ENCODE assay signal across 30 cellular contexts in the genomic region with DNA sequence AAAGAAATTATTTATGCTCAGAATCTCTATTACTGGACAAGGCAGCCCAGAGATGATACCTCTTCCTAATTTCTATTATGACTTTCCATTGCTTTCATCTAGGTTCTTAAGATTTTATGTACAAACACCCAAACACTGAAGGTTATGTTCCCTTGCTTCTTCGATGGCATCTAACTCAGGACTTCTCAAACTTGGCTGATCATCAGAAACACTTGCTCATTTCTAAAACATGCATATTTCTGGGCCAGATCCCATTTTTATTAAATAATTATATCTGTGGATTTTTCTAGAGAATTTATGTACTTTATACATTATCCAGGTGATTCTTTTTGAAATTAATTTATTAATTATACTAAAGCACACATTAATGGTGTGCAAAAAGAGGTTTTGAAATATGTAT.
"Had no signal": no experiment of that assay in that cellular context is flagged by ENCODE, and none has a peak within 500 bp of the region (broad histone marks: within the 10 kb centered on the region; RNA-seq: fewer than 3 reads in every experiment).

No MANE protein-coding gene starts in this region.

- H3K4me3 Mint-ChIP-seq: activated CD8-positive, alpha-beta memory T cell treated with anti-CD3 and anti-CD28 coated beads, Interleukin-2, amount 10 ng/mL, durations not matched to agents 7 days and 5 days; activated CD8-positive, alpha-beta T cell treated with anti-CD3 and anti-CD28 coated beads for 36 hours; activated naive CD4-positive, alpha-beta T cell treated with anti-CD3 and anti-CD28 coated beads for 36 hours; activated naive CD4-positive, alpha-beta T cell treated with anti-CD3 and anti-CD28 coated beads, Interleukin-2, amount 50 U/mL, for 24 hours; activated naive CD8-positive, alpha-beta T cell treated with anti-CD3 and anti-CD28 coated beads for 36 hours; activated naive CD8-positive, alpha-beta T cell treated with anti-CD3 and anti-CD28 coated beads, Interleukin-2, amount 50 U/mL, for 24 hours; activated T-helper 1 cell treated with anti-CD3 and anti-CD28 coated beads, Interleukin-12 subunit alpha, Interleukin-12 subunit beta, Interleukin-2, Interleukin-4 antibody, amounts not matched to agents 30 ng/mL and 10 ng/mL and 1 ng/mL, durations not matched to agents 14 hours and 24 hours and 36 hours; WTC11 had no signal

- H3K9me3 ChIP-seq: adrenal gland, body of pancreas, colonic mucosa, gastrocnemius medialis had no signal

- ATAC-seq: activated CD8-positive, alpha-beta memory T cell treated with anti-CD3 and anti-CD28 coated beads, Interleukin-2, amount 10 ng/mL, durations not matched to agents 7 days and 5 days; activated CD8-positive, alpha-beta T cell treated with anti-CD3 and anti-CD28 coated beads for 36 hours; activated naive CD8-positive, alpha-beta T cell treated with anti-CD3 and anti-CD28 coated beads, Interleukin-2, amount 50 U/mL, for 24 hours; body of pancreas; esophagus mucosa; foreskin keratinocyte; gastrocnemius medialis; heart left ventricle; WTC11 had no signal

- H3K4me3 ChIP-seq: adrenal gland, body of pancreas, colonic mucosa, gastrocnemius medialis, heart left ventricle had no signal

- H3K9me3 Mint-ChIP-seq: activated CD8-positive, alpha-beta T cell treated with anti-CD3 and anti-CD28 coated beads for 36 hours; activated naive CD4-positive, alpha-beta T cell treated with anti-CD3 and anti-CD28 coated beads for 36 hours; activated naive CD8-positive, alpha-beta T cell treated with anti-CD3 and anti-CD28 coated beads for 36 hours; activated naive CD8-positive, alpha-beta T cell treated with anti-CD3 and anti-CD28 coated beads, Interleukin-2, amount 50 U/mL, for 24 hours; activated T-helper 1 cell treated with anti-CD3 and anti-CD28 coated beads, Interleukin-12 subunit alpha, Interleukin-12 subunit beta, Interleukin-2, Interleukin-4 antibody, amounts not matched to agents 30 ng/mL and 10 ng/mL and 1 ng/mL, durations not matched to agents 14 hours and 24 hours and 36 hours; activated T-helper 2 cell treated with anti-CD3 and anti-CD28 coated beads, Interferon-gamma antibody, Interleukin-2, Interleukin-4, amounts not matched to agents 10 μg/mL and 5 μg/mL and 100 μg/mL, durations not matched to agents 14 hours and 24 hours and 36 hours; WTC11 had no signal

- H3K27me3 Mint-ChIP-seq: activated CD8-positive, alpha-beta T cell treated with anti-CD3 and anti-CD28 coated beads for 36 hours; activated naive CD8-positive, alpha-beta T cell treated with anti-CD3 and anti-CD28 coated beads, Interleukin-2, amount 50 U/mL, for 24 hours had no signal

- H3K27me3 ChIP-seq: adrenal gland, body of pancreas, colonic mucosa, foreskin keratinocyte, gastrocnemius medialis, heart left ventricle had no signal

- H3K36me3 Mint-ChIP-seq: activated naive CD4-positive, alpha-beta T cell treated with anti-CD3 and anti-CD28 coated beads, Interleukin-2, amount 50 U/mL, for 24 hours; activated naive CD8-positive, alpha-beta T cell treated with anti-CD3 and anti-CD28 coated beads for 36 hours; WTC11 had no signal

- H3K4me1 ChIP-seq: adrenal gland, body of pancreas, colonic mucosa, foreskin keratinocyte, gastrocnemius medialis had no signal

- H3K27ac ChIP-seq: adrenal gland, body of pancreas, colonic mucosa, foreskin keratinocyte, VCaP had no signal

- H3K4me1 Mint-ChIP-seq: activated naive CD8-positive, alpha-beta T cell treated with anti-CD3 and anti-CD28 coated beads for 36 hours; activated naive CD8-positive, alpha-beta T cell treated with anti-CD3 and anti-CD28 coated beads, Interleukin-2, amount 50 U/mL, for 24 hours had no signal

- DNase-seq: activated CD4-positive, alpha-beta T cell treated with anti-CD3 and anti-CD28 coated beads for 48 hours; activated CD4-positive, alpha-beta T cell treated with anti-CD3 and anti-CD28 coated beads, Interleukin-2, amount 50 U/mL, for 1 hour; activated CD4-positive, alpha-beta T cell treated with anti-CD3 and anti-CD28 coated beads, Interleukin-2, amount 50 U/mL, for 48 hours; activated CD8-positive, alpha-beta memory T cell treated with anti-CD3 and anti-CD28 coated beads, Interleukin-2, amount 10 ng/mL, durations not matched to agents 7 days and 5 days; activated CD8-positive, alpha-beta memory T cell treated with anti-CD3 and anti-CD28 coated beads, Interleukin-2, amount 50 U/mL, for 4 hours; activated CD8-positive, alpha-beta T cell treated with anti-CD3 and anti-CD28 coated beads for 36 hours; activated effector memory CD4-positive, alpha-beta T cell treated with anti-CD3 and anti-CD28 coated beads, Interleukin-2, amount 50 U/mL, for 16 hours; activated naive CD4-positive, alpha-beta T cell treated with anti-CD3 and anti-CD28 coated beads for 36 hours; activated naive CD8-positive, alpha-beta T cell treated with anti-CD3 and anti-CD28 coated beads for 36 hours; activated naive CD8-positive, alpha-beta T cell treated with anti-CD3 and anti-CD28 coated beads, Interleukin-2, amount 50 U/mL, for 24 hours; activated T-cell treated with anti-CD3 and anti-CD28 coated beads, Interleukin-2, amount 50 U/mL, for 1 hour; activated T-cell treated with anti-CD3 and anti-CD28 coated beads, Interleukin-2, amount 50 U/mL, for 48 hours; adrenal gland; amygdala; aorta; body of pancreas; caudate nucleus; colonic mucosa; effector CD8-positive, alpha-beta T cell; foreskin keratinocyte; gastrocnemius medialis; glutamatergic neuron; heart left ventricle; T-helper 2 cell had no signal

- H3K27ac Mint-ChIP-seq: activated CD8-positive, alpha-beta memory T cell treated with anti-CD3 and anti-CD28 coated beads, Interleukin-2, amount 10 ng/mL, durations not matched to agents 7 days and 5 days; activated CD8-positive, alpha-beta T cell treated with anti-CD3 and anti-CD28 coated beads for 36 hours; activated naive CD4-positive, alpha-beta T cell treated with anti-CD3 and anti-CD28 coated beads for 36 hours; activated naive CD4-positive, alpha-beta T cell treated with anti-CD3 and anti-CD28 coated beads, Interleukin-2, amount 50 U/mL, for 24 hours; activated naive CD8-positive, alpha-beta T cell treated with anti-CD3 and anti-CD28 coated beads for 36 hours; activated naive CD8-positive, alpha-beta T cell treated with anti-CD3 and anti-CD28 coated beads, Interleukin-2, amount 50 U/mL, for 24 hours; activated T-helper 1 cell treated with anti-CD3 and anti-CD28 coated beads, Interleukin-12 subunit alpha, Interleukin-12 subunit beta, Interleukin-2, Interleukin-4 antibody, amounts not matched to agents 30 ng/mL and 10 ng/mL and 1 ng/mL, durations not matched to agents 14 hours and 24 hours and 36 hours; activated T-helper 2 cell treated with anti-CD3 and anti-CD28 coated beads, Interferon-gamma antibody, Interleukin-2, Interleukin-4, amounts not matched to agents 10 μg/mL and 5 μg/mL and 100 μg/mL, durations not matched to agents 14 hours and 24 hours and 36 hours; WTC11 had no signal

- H3K36me3 ChIP-seq: adrenal gland, colonic mucosa, gastrocnemius medialis, heart left ventricle had no signal
